Comparison of ENCODE assay signal across 18 cellular contexts in genomic region chr2:21438949-21439348, GRCh38.
DNase-seq lines count a peak whose midpoint lies in the region; ATAC-seq and TF ChIP-seq lines count a peak whose summit lies in the region.
"Had no signal": no experiment of that assay in that cellular context is flagged by ENCODE, and none has a peak within 500 bp of the region (broad histone marks: within the 10 kb centered on the region; RNA-seq: fewer than 3 reads in every experiment).

No MANE protein-coding gene starts in this region.

- no peak overlapping the region for H3K27ac ChIP-seq in body of pancreas
- H3K27ac ChIP-seq: neural progenitor cell, thoracic aorta had no signal

- H3K9me3 Mint-ChIP-seq in stimulated activated effector memory CD8-positive, alpha-beta T cell treated with anti-CD3 and anti-CD28 coated beads, Interleukin-12 subunit alpha, Interleukin-12 subunit beta, amount 100 ng/mL, for 72 hours: peaks cover 2% of the 10 kb centered on the region
- H3K9me3 Mint-ChIP-seq in HFFc6 (peaks cover 28% of the 10 kb centered on the region), T-cell (peaks cover 6 to 18% (median 7%) of the 10 kb centered on the region in 3 donors)

- H3K36me3 ChIP-seq in body of pancreas (replicated peaks in 1 of 2; ENCODE audit: insufficient read depth in 1 of 2, low read depth in 2 of 2): no peaks in the 10 kb centered on the region
- H3K36me3 ChIP-seq: neural progenitor cell, thoracic aorta had no signal

- TF ChIP-seq POLR2A in body of pancreas (IDR thresholded peaks at IDR 0.05): no peak

- ATAC-seq in GM18867 (IDR thresholded peaks at IDR 0.05; ENCODE audit: unreplicated experiment): peak; percentile 88
- peak; percentile 75 for ATAC-seq in HG03432 (IDR thresholded peaks at IDR 0.05; ENCODE audit: unreplicated experiment)
- ATAC-seq in body of pancreas: peak; percentile 53
- ATAC-seq in stimulated activated effector memory CD8-positive, alpha-beta T cell treated with anti-CD3 and anti-CD28 coated beads, Interleukin-12 subunit alpha, Interleukin-12 subunit beta, amount 100 ng/mL, for 72 hours: no peak
- no peak for ATAC-seq in T-cell (replicated peaks in 1 of 4)
- ATAC-seq: activated T-cell treated with anti-CD3 and anti-CD28 coated beads, Interleukin-2, amount 50 U/mL, for 72 hours; T-helper 17 cell had no signal

- intact Hi-C loops in body of pancreas (cut with DNase I): no loop called here

- CTCF ChIA-PET in T-cell (lab: Charles Lee): no interaction called here

- peak in 1 of 4 donors; percentile 10 for DNase-seq in body of pancreas
- peak; percentile 61 for DNase-seq in renal cortical epithelial cell (ENCODE audit: low read depth)
- DNase-seq in stimulated activated effector memory CD8-positive, alpha-beta T cell treated with anti-CD3 and anti-CD28 coated beads, Interleukin-12 subunit alpha, Interleukin-12 subunit beta, amount 100 ng/mL, for 72 hours (ENCODE audit: low spot score in 2 of 2): no peak
- no peak for DNase-seq in NCI-H510A treated with DMSO at 0.1 percent for 48 hours (lab: John Stamatoyannopoulos, UW)
- no peak for DNase-seq in HFFc6
- DNase-seq in T-cell: no peak
- DNase-seq: activated CD4-positive, alpha-beta T cell treated with anti-CD3 and anti-CD28 coated beads for 48 hours; activated T-cell treated with anti-CD3 and anti-CD28 coated beads, Interleukin-2, amount 50 U/mL, for 72 hours; anterior cingulate cortex; GF-D8; head of caudate nucleus; NCI-H446 treated with DMSO at 0.1 percent for 48 hours; small intestine; T-helper 17 cell had no signal

- no peaks in the 10 kb centered on the region; the same call in 1 of the 2 replicates for H3K27me3 Mint-ChIP-seq in HFFc6 (ENCODE audit: insufficient read depth)
- H3K27me3 Mint-ChIP-seq in T-cell: no peaks in the 10 kb centered on the region
- H3K27me3 Mint-ChIP-seq: T-helper 17 cell had no signal

- 71 to 84% methylated on average over 3 of the region's 3 CpGs for WGBS in body of pancreas, 2 donors

- H3K27me3 ChIP-seq in body of pancreas: no peaks in the 10 kb centered on the region
- H3K27me3 ChIP-seq: neural progenitor cell had no signal

- TF ChIP-seq CTCF in body of pancreas (IDR thresholded peaks at IDR 0.05) (no peak), HFFc6 (IDR thresholded peaks at IDR 0.05) (no peak)

- H3K36me3 Mint-ChIP-seq in stimulated activated effector memory CD8-positive, alpha-beta T cell treated with anti-CD3 and anti-CD28 coated beads, Interleukin-12 subunit alpha, Interleukin-12 subunit beta, amount 100 ng/mL, for 72 hours: no peaks in the 10 kb centered on the region
- H3K36me3 Mint-ChIP-seq in HFFc6 (ENCODE audit: low read depth) (no peaks in the 10 kb centered on the region), T-cell (no peaks in the 10 kb centered on the region)
- H3K36me3 Mint-ChIP-seq: neural progenitor cell had no signal

- no peak overlapping the region for H3K4me3 ChIP-seq in body of pancreas
- H3K4me3 ChIP-seq: neural progenitor cell, thoracic aorta had no signal

- H3K4me3 Mint-ChIP-seq in stimulated activated effector memory CD8-positive, alpha-beta T cell treated with anti-CD3 and anti-CD28 coated beads, Interleukin-12 subunit alpha, Interleukin-12 subunit beta, amount 100 ng/mL, for 72 hours: no peak overlapping the region
- H3K4me3 Mint-ChIP-seq in HFFc6 (no peak overlapping the region), T-cell (no peak overlapping the region)
- H3K4me3 Mint-ChIP-seq: activated T-cell treated with anti-CD3 and anti-CD28 coated beads, Interleukin-2, amount 50 U/mL, for 72 hours; neural progenitor cell; T-helper 17 cell had no signal

- H3K9me3 ChIP-seq in body of pancreas: no peaks in the 10 kb centered on the region
- H3K9me3 ChIP-seq: thoracic aorta had no signal

- H3K4me1 Mint-ChIP-seq in stimulated activated effector memory CD8-positive, alpha-beta T cell treated with anti-CD3 and anti-CD28 coated beads, Interleukin-12 subunit alpha, Interleukin-12 subunit beta, amount 100 ng/mL, for 72 hours: no peaks in the 10 kb centered on the region
- H3K4me1 Mint-ChIP-seq in HFFc6 (ENCODE audit: low read depth): no peaks in the 10 kb centered on the region
- H3K4me1 Mint-ChIP-seq in T-cell: no peaks in the 10 kb centered on the region
- H3K4me1 Mint-ChIP-seq: T-helper 17 cell had no signal

- H3K4me1 ChIP-seq in body of pancreas: no peaks in the 10 kb centered on the region

- H3K27ac Mint-ChIP-seq in stimulated activated effector memory CD8-positive, alpha-beta T cell treated with anti-CD3 and anti-CD28 coated beads, Interleukin-12 subunit alpha, Interleukin-12 subunit beta, amount 100 ng/mL, for 72 hours: no peak overlapping the region
- no peak overlapping the region for H3K27ac Mint-ChIP-seq in HFFc6
- H3K27ac Mint-ChIP-seq in T-cell: no peak overlapping the region
- H3K27ac Mint-ChIP-seq: activated T-cell treated with anti-CD3 and anti-CD28 coated beads, Interleukin-2, amount 50 U/mL, for 72 hours; neural progenitor cell; T-helper 17 cell had no signal

- POLR2A ChIA-PET in T-cell (lab: Charles Lee): no interaction called here

Comparison
In these comparisons a context has a peak if more than half of its experiments do, and no peak if none do; other contexts are left out.
1. ATAC-seq: peak in GM18867 (single experiment), HG03432 (single experiment) and body of pancreas (single experiment); none in stimulated activated effector memory CD8-positive, alpha-beta T cell treated with anti-CD3 and anti-CD28 coated beads, Interleukin-12 subunit alpha, Interleukin-12 subunit beta, amount 100 ng/mL, for 72 hours (single experiment) and T-cell (0 of 4).